In genomic region chr1:185804608-185805007, GRCh38 we compare ENCODE assay signal across 22 cellular contexts.
"Had no signal": no experiment of that assay in that cellular context is flagged by ENCODE, and none has a peak within 500 bp of the region (broad histone marks: within the 10 kb centered on the region; RNA-seq: fewer than 3 reads in every experiment).

No MANE protein-coding gene starts in this region.

- H3K4me3 ChIP-seq: esophagus squamous epithelium, gastroesophageal sphincter, hepatocyte, left ventricle myocardium inferior, lung, sigmoid colon, skin epidermis, suprapubic skin, tibial artery, upper lobe of left lung, uterus had no signal

- H3K4me1 ChIP-seq: esophagus squamous epithelium, sigmoid colon, suprapubic skin, tibial artery, upper lobe of left lung, uterus had no signal

- H3K4me2 ChIP-seq: hepatocyte had no signal

- ATAC-seq: gastroesophageal sphincter; left cardiac atrium; naive thymus-derived CD8-positive, alpha-beta T cell had no signal

- H3K36me3 ChIP-seq: esophagus squamous epithelium, gastroesophageal sphincter, left ventricle myocardium inferior, sigmoid colon, suprapubic skin, tibial artery, upper lobe of left lung, uterus had no signal

- H3K27ac Mint-ChIP-seq: naive thymus-derived CD8-positive, alpha-beta T cell had no signal

- H3K4me3 Mint-ChIP-seq: naive thymus-derived CD8-positive, alpha-beta T cell; neural crest cell had no signal

- H3K27ac ChIP-seq: esophagus squamous epithelium, gastroesophageal sphincter, hepatocyte, left ventricle myocardium inferior, sigmoid colon, suprapubic skin, upper lobe of left lung, uterus had no signal

- H3K27me3 ChIP-seq: esophagus squamous epithelium, gastroesophageal sphincter, hepatocyte, sigmoid colon, suprapubic skin, tibial artery, upper lobe of left lung, uterus had no signal

- DNase-seq: effector memory CD4-positive, alpha-beta T cell; esophagus squamous epithelium; foreskin fibroblast; kidney; left cardiac atrium; left ventricle myocardium inferior; mesenchymal stem cell; naive thymus-derived CD8-positive, alpha-beta T cell; posterior cingulate gyrus; sigmoid colon; stimulated activated CD4-positive, alpha-beta T cell treated with anti-CD3 and anti-CD28 coated beads, Interleukin-12 subunit alpha, Interleukin-12 subunit beta, amount 100 ng/mL, for 4 hours; stimulated activated CD4-positive, alpha-beta T cell treated with anti-CD3 and anti-CD28 coated beads, Interleukin-2, amount 100 ng/mL, for 48 hours; stimulated activated naive CD4-positive, alpha-beta T cell treated with Interleukin-2 at 50 U/mL for 16 hours; tibial artery; upper lobe of left lung; uterus had no signal

- H3K9me3 ChIP-seq: esophagus squamous epithelium, gastroesophageal sphincter, left ventricle myocardium inferior, sigmoid colon, suprapubic skin, tibial artery, uterus had no signal

- H3K79me2 ChIP-seq: hepatocyte had no signal

- H3K9me3 Mint-ChIP-seq: neural crest cell had no signal

- H2AFZ ChIP-seq: hepatocyte had no signal

- H3K4me1 Mint-ChIP-seq: naive thymus-derived CD8-positive, alpha-beta T cell had no signal
